ENCODE assay signal across 8 cellular contexts in genomic region chr11:8911040-8911823, GRCh38. TPM values are rescaled to one million over a fixed set of nuclear protein-coding genes. Genes with fewer than 3 reads are reported as not detected.
DNase-seq lines count a peak whose midpoint lies in the region; ATAC-seq, FAIRE-seq and TF ChIP-seq lines count a peak whose summit lies in the region.

A gene with protein sequence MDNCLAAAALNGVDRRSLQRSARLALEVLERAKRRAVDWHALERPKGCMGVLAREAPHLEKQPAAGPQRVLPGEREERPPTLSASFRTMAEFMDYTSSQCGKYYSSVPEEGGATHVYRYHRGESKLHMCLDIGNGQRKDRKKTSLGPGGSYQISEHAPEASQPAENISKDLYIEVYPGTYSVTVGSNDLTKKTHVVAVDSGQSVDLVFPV (plus strand): TSS chr11:8911189. CDS start chr11:8911450, 261 bp downstream.

- H3K27ac ChIP-seq in PC-3 (ENCODE audit: low read length) (no peak within 1 kb of the TSS), epithelial cell of prostate (peak within 1 kb of the TSS; percentile 55)

- H2AFZ ChIP-seq in PC-3 (ENCODE audit: low read length): peak within 1 kb of the TSS; percentile 100

- H3F3A ChIP-seq in PC-3 (ENCODE audit: low read length, unreplicated experiment): no peaks in the 10 kb centered on the region

- TF ChIP-seq CTCF in D721Med (IDR thresholded peaks at IDR 0.05; ENCODE audit: insufficient read depth, missing control alignments): no peak
- TF ChIP-seq CTCF in PC-3 (conservative IDR thresholded peaks at IDR 0.05; ENCODE audit: low read depth, low read length): no peak
- TF ChIP-seq CTCF in mucosa of descending colon (IDR thresholded peaks at IDR 0.05): no peak

- H3K4me1 ChIP-seq in PC-3 (ENCODE audit: insufficient read depth, low read length): peaks cover 23% of the 10 kb centered on the region
- no peaks in the 10 kb centered on the region for H3K4me1 ChIP-seq in mucosa of descending colon (ENCODE audit: low read depth)

- TF ChIP-seq EP300 in Ishikawa (IDR thresholded peaks at IDR 0.05; ENCODE audit: borderline replicate concordance): no peak

- H3K4me3 ChIP-seq in PC-3 (ENCODE audit: low read length) (peak within 1 kb of the TSS; percentile 99), mucosa of descending colon (peak within 1 kb of the TSS; percentile 74)

- H4K20me1 ChIP-seq in PC-3 (ENCODE audit: low read length): no peaks in the 10 kb centered on the region

- peak within 1 kb of the TSS; percentile 100 for H3K4me2 ChIP-seq in PC-3 (ENCODE audit: low read length)

- POLR2A ChIA-PET in PC-3 (lab: Charles Lee; ENCODE audit: unreplicated experiment): interaction anchor here (0.5 kb wide), 1 partner anchor 102 kb away, joined by 3 read pairs; no protein-coding TSS in a partner anchor

- no peak for TF ChIP-seq RAD21 in Ishikawa (IDR thresholded peaks at IDR 0.05; ENCODE audit: low read depth)

- CTCF ChIA-PET in PC-3 (lab: Charles Lee): interaction anchor here (0.6 to 1.3 kb wide), 2 partner anchors 48 to 307 kb away, joined by 3 to 5 read pairs; no protein-coding TSS in a partner anchor

- H3K9me2 ChIP-seq in PC-3 (replicated peaks; ENCODE audit: low read length): no peaks in the 10 kb centered on the region

- DNase-seq in D721Med (ENCODE audit: insufficient read length, low spot score) (peak; percentile 87), PC-3 (peak; percentile 91), activated T-cell treated with anti-CD3 and anti-CD28 coated beads for 48 hours (ENCODE audit: low read depth) (peak; percentile 89), epithelial cell of prostate (ENCODE audit: low read depth, low spot score) (peak; percentile 55), mucosa of descending colon (peak; percentile 93 to 96 (median 96))
- DNase-seq in stimulated activated CD8-positive, alpha-beta memory T cell treated with anti-CD3 and anti-CD28 coated beads, Interleukin-4, amount 100 ng/mL, for 1 hour (ENCODE audit: low read depth in 2 of 2, low spot score in 1 of 2): peak; percentile 50 to 58

- BruUV-seq in PC-3 (replicated peaks; lab: Mats Ljungman, UMichigan): no TSS peak

- H3K36me3 ChIP-seq in PC-3 (ENCODE audit: low read depth, low read length) (no peaks in the 10 kb centered on the region), mucosa of descending colon (ENCODE audit: low read depth) (no peaks in the 10 kb centered on the region)

- no peaks in the 10 kb centered on the region for H3K9me3 ChIP-seq in PC-3 (ENCODE audit: low read length)
- no peaks in the 10 kb centered on the region for H3K9me3 ChIP-seq in mucosa of descending colon

- peaks cover 14% of the 10 kb centered on the region for H3K79me2 ChIP-seq in PC-3 (ENCODE audit: low read length)

- ATAC-seq in GM21526 (IDR thresholded peaks at IDR 0.05; ENCODE audit: low FRiP score, unreplicated experiment): peak; percentile 63
- peak; percentile 83 for ATAC-seq in PC-3
- ATAC-seq in mucosa of descending colon: peak; percentile 98

- H3K9ac ChIP-seq in PC-3 (ENCODE audit: low read length): peak within 1 kb of the TSS; percentile 89

- intact Hi-C loops in PC-3 (cut with micrococcal nuclease) (loop anchor here (5.0 kb wide), 1 partner anchor 226 kb away; no protein-coding TSS in a partner anchor), mucosa of descending colon (cut with DNase I, micrococcal nuclease) (no loop called here)

- H3K27me3 ChIP-seq in PC-3 (ENCODE audit: low read length): no peaks in the 10 kb centered on the region

- FAIRE-seq in D721Med (lab: Jason Lieb, UNC): no peak

TF ChIP-seq in Ishikawa, 13 proteins besides CTCF, POLR2A, EP300 and RAD21:
- TF ChIP-seq NFIC (IDR thresholded peaks at IDR 0.05): no peak
- peak; percentile 96 for TF ChIP-seq ZBTB7A (IDR thresholded peaks at IDR 0.05; ENCODE audit: low read depth)
- TF ChIP-seq TCF12 (IDR thresholded peaks at IDR 0.05; ENCODE audit: low read depth): no peak
- TF ChIP-seq, protein P1, sequence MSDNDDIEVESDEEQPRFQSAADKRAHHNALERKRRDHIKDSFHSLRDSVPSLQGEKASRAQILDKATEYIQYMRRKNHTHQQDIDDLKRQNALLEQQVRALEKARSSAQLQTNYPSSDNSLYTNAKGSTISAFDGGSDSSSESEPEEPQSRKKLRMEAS (IDR thresholded peaks at IDR 0.05): peak; percentile 45; the same call in 1 of the 2 replicates
- peak; percentile 60 for TF ChIP-seq TAF1 (IDR thresholded peaks at IDR 0.05; ENCODE audit: low read depth)
- TF ChIP-seq, protein P2, sequence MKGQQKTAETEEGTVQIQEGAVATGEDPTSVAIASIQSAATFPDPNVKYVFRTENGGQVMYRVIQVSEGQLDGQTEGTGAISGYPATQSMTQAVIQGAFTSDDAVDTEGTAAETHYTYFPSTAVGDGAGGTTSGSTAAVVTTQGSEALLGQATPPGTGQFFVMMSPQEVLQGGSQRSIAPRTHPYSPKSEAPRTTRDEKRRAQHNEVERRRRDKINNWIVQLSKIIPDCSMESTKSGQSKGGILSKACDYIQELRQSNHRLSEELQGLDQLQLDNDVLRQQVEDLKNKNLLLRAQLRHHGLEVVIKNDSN (IDR thresholded peaks at IDR 0.05): no peak

RNA-seq across cellular contexts. Expression of the gene that starts here (rescaled TPM):
- 25.3 and 29.5 TPM in 2 replicates for total RNA-seq in PC-3 (2014; rRNA removed)
- 10 to 100 TPM; 12.6 to 20.1 (median 17.0) TPM for total RNA-seq in mucosa of descending colon
